In the genomic region with DNA sequence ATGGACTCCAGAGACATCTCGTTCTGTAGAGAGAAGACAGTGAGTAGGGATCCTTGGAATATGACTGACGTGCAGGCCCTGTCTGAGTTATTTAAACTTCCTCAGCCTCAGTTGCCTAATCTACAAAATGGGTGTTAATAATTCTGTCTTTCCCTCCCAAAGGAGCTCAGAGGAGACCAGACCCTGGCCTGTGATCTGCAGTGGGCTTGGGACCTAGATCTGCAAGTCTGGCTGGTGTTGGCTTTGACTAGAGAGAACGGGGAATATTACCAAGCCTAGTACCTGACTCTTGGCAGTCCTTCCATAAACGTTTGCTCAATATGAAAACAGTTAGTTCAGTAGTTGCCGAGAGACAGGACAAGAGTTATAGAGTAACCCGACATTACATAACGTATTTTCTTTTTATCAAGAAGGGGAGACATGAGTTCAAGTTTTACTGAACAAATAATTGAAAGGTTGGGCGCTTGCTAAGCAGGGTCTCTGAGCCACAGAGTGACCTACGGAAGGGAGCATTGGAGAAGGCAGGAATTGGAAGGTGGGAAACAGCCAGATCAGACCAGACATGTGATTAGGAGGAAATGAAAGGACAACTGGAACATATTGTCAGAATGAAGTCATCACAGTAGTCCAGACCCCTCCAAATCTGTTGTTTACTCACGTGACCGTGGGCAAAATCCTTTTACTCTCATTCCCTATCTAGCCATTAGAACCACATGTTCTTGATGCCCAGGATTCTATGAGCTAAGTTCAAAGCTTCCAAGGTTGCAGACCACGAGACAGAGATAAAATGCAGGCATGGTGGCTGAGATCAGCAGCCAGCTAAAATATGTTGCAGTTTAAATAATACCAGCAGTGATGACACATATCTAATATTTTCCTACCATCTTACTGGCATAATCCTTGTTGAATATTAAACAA, we compare ENCODE assay signal across 19 cellular contexts. TPM values are rescaled to one million over a fixed set of nuclear protein-coding genes. Genes with fewer than 3 reads are reported as not detected.
DNase-seq lines count a peak whose midpoint lies in the region; ATAC-seq, FAIRE-seq and TF ChIP-seq lines count a peak whose summit lies in the region.
"Had no signal": no experiment of that assay in that cellular context is flagged by ENCODE, and none has a peak within 500 bp of the region (broad histone marks: within the 10 kb centered on the region; RNA-seq: fewer than 3 reads in every experiment).

No MANE protein-coding gene starts in this region.

- peak; percentile 26 for DNase-seq in HuH-7 (ENCODE audit: low spot score)
- peak; percentile 67 to 81 (median 70) for DNase-seq in body of pancreas
- DNase-seq in kidney epithelial cell (ENCODE audit: low read depth) = peak; percentile 54
- peak; percentile 65 for DNase-seq in small intestine
- no peak for DNase-seq in chondrocyte (ENCODE audit: low spot score)
- DNase-seq in dorsolateral prefrontal cortex = no peak
- no peak for DNase-seq in NCI-H748 (lab: John Stamatoyannopoulos, UW; ENCODE audit: unreplicated experiment)
- DNase-seq: activated CD8-positive, alpha-beta T cell treated with anti-CD3 and anti-CD28 coated beads, Interleukin-2, amount 10 ng/mL, durations not matched to agents 7 days and 5 days; activated effector memory CD4-positive, alpha-beta T cell treated with anti-CD3 and anti-CD28 coated beads, Interleukin-2, amount 50 U/mL, for 16 hours; CD4-positive, alpha-beta T cell; KBM-7; NCI-H1694; NCI-H524 treated with DMSO at 0.1 percent for 48 hours; stimulated activated CD4-positive, alpha-beta T cell treated with anti-CD3 and anti-CD28 coated beads, Interleukin-15, amount 100 ng/mL, for 24 hours; stomach had no signal

- no peaks in the 10 kb centered on the region for H3K9me3 ChIP-seq in body of pancreas
- no peaks in the 10 kb centered on the region for H3K9me3 ChIP-seq in small intestine (ENCODE audit: control insufficient read depth, low read depth)
- H3K9me3 ChIP-seq: stomach had no signal

- H3K4me3 ChIP-seq in body of pancreas (no peak overlapping the region), kidney epithelial cell (ENCODE audit: low read depth, low read length) (no peak overlapping the region), small intestine (ENCODE audit: low read depth in 1 of 2, low read length in 2 of 2) (no peak overlapping the region), dorsolateral prefrontal cortex (no peak overlapping the region)
- H3K4me3 ChIP-seq: stomach had no signal

- peak overlapping the region; percentile 78 to 91 (median 82) for H3K27ac ChIP-seq in body of pancreas
- peak overlapping the region; percentile 50 to 75 for H3K27ac ChIP-seq in small intestine (ENCODE audit: low read depth in 1 of 2, low read length in 1 of 2)
- no peak overlapping the region for H3K27ac ChIP-seq in dorsolateral prefrontal cortex
- H3K27ac ChIP-seq: stomach had no signal

- H3K4me1 ChIP-seq in body of pancreas (peaks cover 54% of the 10 kb centered on the region), small intestine (ENCODE audit: control insufficient read depth in 2 of 2, insufficient read depth in 1 of 2, low read depth in 1 of 2, low read length in 1 of 2) (peaks cover 5 to 9% of the 10 kb centered on the region in 2 donors)

- H3K4me3 Mint-ChIP-seq in chondrocyte (ENCODE audit: unreplicated experiment) = no peak overlapping the region
- H3K4me3 Mint-ChIP-seq: activated CD8-positive, alpha-beta T cell treated with anti-CD3 and anti-CD28 coated beads, Interleukin-2, amount 10 ng/mL, durations not matched to agents 7 days and 5 days; CD4-positive, alpha-beta T cell had no signal

- FAIRE-seq in small intestine (lab: Jason Lieb, UNC) = no peak
- FAIRE-seq: astrocyte, GM12891 had no signal

- peak; percentile 92 for ATAC-seq in body of pancreas
- ATAC-seq: activated CD8-positive, alpha-beta T cell treated with anti-CD3 and anti-CD28 coated beads, Interleukin-2, amount 10 ng/mL, durations not matched to agents 7 days and 5 days; HCT116; Panc1 had no signal

- H3K27me3 Mint-ChIP-seq in chondrocyte (ENCODE audit: low read depth) = peaks cover 9% of the 10 kb centered on the region

- H3K9me3 Mint-ChIP-seq in chondrocyte (ENCODE audit: low read depth) = peaks cover 3% of the 10 kb centered on the region
- H3K9me3 Mint-ChIP-seq: CD4-positive, alpha-beta T cell had no signal

- no peak for TF ChIP-seq CTCF in body of pancreas (IDR thresholded peaks at IDR 0.05)
- no peak for TF ChIP-seq CTCF in kidney epithelial cell (IDR thresholded peaks at IDR 0.05; ENCODE audit: insufficient read depth, low read length, poor library complexity, severe bottlenecking)
- no peak for TF ChIP-seq CTCF in chondrocyte (IDR thresholded peaks at IDR 0.05)
- no peak for TF ChIP-seq CTCF in dorsolateral prefrontal cortex (IDR thresholded peaks at IDR 0.05 in 54 of 56, conservative IDR thresholded peaks at IDR 0.05 in 2 of 56; ENCODE audit: low read depth in 1 of 56, partially characterized antibody in 56 of 56)

- intact Hi-C loops in body of pancreas (cut with DNase I) = no loop called here
- intact Hi-C loops in dorsolateral prefrontal cortex (cut with DNase I) = no loop called here

- peaks cover 4% of the 10 kb centered on the region for H3K4me1 Mint-ChIP-seq in chondrocyte (ENCODE audit: low read depth)

- H3K27me3 ChIP-seq in body of pancreas (no peaks in the 10 kb centered on the region), kidney epithelial cell (ENCODE audit: control insufficient read depth, insufficient read depth, low read length) (no peaks in the 10 kb centered on the region), small intestine (ENCODE audit: control insufficient read depth in 2 of 2, insufficient read depth in 2 of 2, low read length in 2 of 2) (no peaks in the 10 kb centered on the region), dorsolateral prefrontal cortex (no peaks in the 10 kb centered on the region)
- H3K27me3 ChIP-seq: stomach had no signal

- 30 to 33% methylated on average over 12 of the region's 12 CpGs for WGBS in body of pancreas, 2 donors
- 27 to 60% (median 33%) methylated on average over 12 of the region's 12 CpGs for WGBS in small intestine, 3 donors

- H3K36me3 ChIP-seq in body of pancreas (replicated peaks in 1 of 2; ENCODE audit: insufficient read depth in 1 of 2, low read depth in 2 of 2) = no peaks in the 10 kb centered on the region
- no peaks in the 10 kb centered on the region for H3K36me3 ChIP-seq in kidney epithelial cell (ENCODE audit: control insufficient read depth, insufficient read depth, low read length)
- no peaks in the 10 kb centered on the region for H3K36me3 ChIP-seq in small intestine (ENCODE audit: control insufficient read depth in 2 of 2, insufficient read depth in 2 of 2, low read length in 2 of 2)
- H3K36me3 ChIP-seq: stomach had no signal

- peak in 2 of 3 donors; percentile 35 to 43 for TF ChIP-seq POLR2A in body of pancreas (IDR thresholded peaks at IDR 0.05)

- H3K36me3 Mint-ChIP-seq in chondrocyte (ENCODE audit: low read depth) = no peaks in the 10 kb centered on the region

- no peak overlapping the region for H3K27ac Mint-ChIP-seq in chondrocyte (ENCODE audit: unreplicated experiment)
- H3K27ac Mint-ChIP-seq: activated CD8-positive, alpha-beta T cell treated with anti-CD3 and anti-CD28 coated beads, Interleukin-2, amount 10 ng/mL, durations not matched to agents 7 days and 5 days; CD4-positive, alpha-beta T cell had no signal

RNA-seq across cellular contexts. Expression of a gene that starts 10.9 kb away (rescaled TPM):
- total RNA-seq in body of pancreas = 100 to 1,000 TPM in 1 of 2 donors, under 1 TPM in 1; 0.99 to 267 TPM
- not detected in 2 replicates for total RNA-seq in kidney epithelial cell
- 100 to 1,000 TPM in 2 of 3 donors, 10 to 100 TPM in 1; 13.6 to 310 (median 181) TPM for polyA plus RNA-seq in small intestine
- not detected in 3 replicates for total RNA-seq in chondrocyte
- under 1 TPM in 5 of 120 experiments, not detected in 115; 0.18 to 0.56 (median 0.27) TPM for total RNA-seq in dorsolateral prefrontal cortex
- total RNA-seq: activated CD8-positive, alpha-beta T cell treated with anti-CD3 and anti-CD28 coated beads, Interleukin-2, amount 10 ng/mL, durations not matched to agents 7 days and 5 days; astrocyte; CD4-positive, alpha-beta T cell had no signal

RNA-seq across cellular contexts. Expression of a gene that starts 33.0 kb away (rescaled TPM):
- total RNA-seq in body of pancreas = 1 to 10 TPM; 2.0 to 9.9 TPM
- not detected in 2 replicates for total RNA-seq in kidney epithelial cell
- not detected for polyA plus RNA-seq in small intestine
- not detected in 3 replicates for total RNA-seq in chondrocyte
- total RNA-seq in dorsolateral prefrontal cortex = 1 to 10 TPM in 80 of 120 experiments, under 1 TPM in 36, not detected in 4; 0.29 to 4.7 (median 1.5) TPM
- total RNA-seq: activated CD8-positive, alpha-beta T cell treated with anti-CD3 and anti-CD28 coated beads, Interleukin-2, amount 10 ng/mL, durations not matched to agents 7 days and 5 days; astrocyte; CD4-positive, alpha-beta T cell; stomach had no signal
- polyA plus RNA-seq: stomach had no signal

RNA-seq across cellular contexts. Expression of a gene that starts 59.8 kb away (rescaled TPM):
- total RNA-seq in body of pancreas = 1 to 10 TPM in 1 of 2 donors, not detected in 1; 1.3 TPM
- not detected in 2 replicates for total RNA-seq in kidney epithelial cell
- polyA plus RNA-seq in small intestine = 1 to 10 TPM in 2 of 3 donors, under 1 TPM in 1; 0.45 to 2.9 (median 1.4) TPM
- total RNA-seq in chondrocyte = not detected in 3 replicates
- total RNA-seq in dorsolateral prefrontal cortex = under 1 TPM in 2 of 120 experiments, not detected in 118; 0.28 TPM
- total RNA-seq: activated CD8-positive, alpha-beta T cell treated with anti-CD3 and anti-CD28 coated beads, Interleukin-2, amount 10 ng/mL, durations not matched to agents 7 days and 5 days; astrocyte; CD4-positive, alpha-beta T cell; stomach had no signal
- polyA plus RNA-seq: stomach had no signal

Comparison
In these comparisons a context has a peak if more than half of its experiments do, and no peak if none do; other contexts are left out.
1. DNase-seq: peak in HuH-7 (single experiment), body of pancreas (4 of 4), kidney epithelial cell (single experiment) and small intestine (single experiment); none in chondrocyte (single experiment), dorsolateral prefrontal cortex (0 of 10) and NCI-H748 (single experiment).
2. H3K27ac ChIP-seq: peak in body of pancreas (4 of 4) and small intestine (2 of 2); none in dorsolateral prefrontal cortex (0 of 59).